Comparison of ENCODE assay signal across 20 cellular contexts in the genomic region with DNA sequence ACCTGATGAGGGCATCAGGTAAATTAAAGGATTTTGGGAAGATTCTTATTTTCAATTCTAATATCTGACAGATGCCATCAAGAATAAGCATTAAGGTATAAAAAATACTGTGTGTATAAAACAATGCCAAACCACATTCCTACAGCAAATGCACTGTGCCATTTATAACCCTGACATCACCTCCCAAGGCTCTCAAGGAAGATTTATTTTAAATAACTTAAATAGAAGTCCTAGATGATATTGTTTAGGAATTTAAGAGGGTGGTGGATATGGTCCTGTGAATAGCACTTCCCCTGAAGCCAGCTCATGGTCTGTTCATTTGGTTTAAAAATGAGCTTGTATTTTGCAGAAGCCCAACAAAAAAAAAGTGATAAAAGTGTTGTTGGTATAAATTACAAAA. TPM values are rescaled to one million over a fixed set of nuclear protein-coding genes. Genes with fewer than 3 reads are reported as not detected.
A peak's percentile ranks its signal among the peaks of the same experiment; 100 is the strongest.
DNase-seq lines count a peak whose midpoint lies in the region; ATAC-seq and TF ChIP-seq lines count a peak whose summit lies in the region.
"Had no signal": no experiment of that assay in that cellular context is flagged by ENCODE, and none has a peak within 500 bp of the region (broad histone marks: within the 10 kb centered on the region; RNA-seq: fewer than 3 reads in every experiment).

No MANE protein-coding gene starts in this region.

- no peaks in the 10 kb centered on the region for H3K9me3 ChIP-seq in H9 (ENCODE audit: control insufficient read depth, low read depth, low read length)
- H3K9me3 ChIP-seq: BE2C, neutrophil had no signal

- TF ChIP-seq CTCF in astrocyte of the cerebellum (IDR thresholded peaks at IDR 0.05; ENCODE audit: low read depth, low read length, missing control alignments) (no peak), glutamatergic neuron (IDR thresholded peaks at IDR 0.05; ENCODE audit: partially characterized antibody, unreplicated experiment) (no peak), H9 (conservative IDR thresholded peaks at IDR 0.05) (no peak)

- no peak overlapping the region for H3K23ac ChIP-seq in H9 (ENCODE audit: insufficient read length, low read depth, low read length)

- H3K14ac ChIP-seq in H9 (ENCODE audit: insufficient read depth, low read length), result no peak overlapping the region

- H2BK120ac ChIP-seq in H9 (ENCODE audit: low read depth, low read length, poor library complexity, severe bottlenecking), result no peak overlapping the region

- no peak overlapping the region for H2BK5ac ChIP-seq in H9 (ENCODE audit: insufficient read length, low read length)

- no peak overlapping the region for H3K9ac ChIP-seq in H9 (ENCODE audit: extremely low read depth, insufficient read length, low read length)

- H3K56ac ChIP-seq in H9 (ENCODE audit: insufficient read length, low read depth, low read length), result no peak overlapping the region

- in situ Hi-C loops in astrocyte of the cerebellum (cut with HindIII; ENCODE audit: low sequenced_read_pairs), result no loop called here

- no peak for ATAC-seq in stimulated activated effector memory CD8-positive, alpha-beta T cell treated with anti-CD3 and anti-CD28 coated beads, Interleukin-12 subunit alpha, Interleukin-12 subunit beta, amount 100 ng/mL, for 72 hours

- H3K36me3 Mint-ChIP-seq in glutamatergic neuron (ENCODE audit: unreplicated experiment) (peaks cover 10% of the 10 kb centered on the region), H9 (ENCODE audit: insufficient read depth in 1 of 3, low read depth in 3 of 3) (peaks cover 21 to 62% (median 52%) of the 10 kb centered on the region in 3 experiments)
- peaks cover 68% of the 10 kb centered on the region for H3K36me3 Mint-ChIP-seq in stimulated activated effector memory CD8-positive, alpha-beta T cell treated with anti-CD3 and anti-CD28 coated beads, Interleukin-12 subunit alpha, Interleukin-12 subunit beta, amount 100 ng/mL, for 72 hours

- H3K79me1 ChIP-seq in H9 (ENCODE audit: insufficient read depth, low read depth, low read length, poor library complexity, severe bottlenecking), result no peaks in the 10 kb centered on the region

- H3K4me3 Mint-ChIP-seq in glutamatergic neuron (ENCODE audit: unreplicated experiment) (no peak overlapping the region), H9 (no peak overlapping the region)
- no peak overlapping the region for H3K4me3 Mint-ChIP-seq in stimulated activated effector memory CD8-positive, alpha-beta T cell treated with anti-CD3 and anti-CD28 coated beads, Interleukin-12 subunit alpha, Interleukin-12 subunit beta, amount 100 ng/mL, for 72 hours
- H3K4me3 Mint-ChIP-seq: stimulated activated naive CD8-positive, alpha-beta T cell treated with anti-CD3 and anti-CD28 coated beads, Interleukin-15, Interleukin-2, amounts not matched to agents 100 ng/mL and 50 ng/mL, for 24 hours had no signal

- no peak overlapping the region for H4K91ac ChIP-seq in H9 (ENCODE audit: insufficient read length, low read depth, low read length)

- no peak overlapping the region for H4K8ac ChIP-seq in H9 (replicated peaks; ENCODE audit: insufficient read length, low read depth, low read length)

- no peak overlapping the region for H2AK5ac ChIP-seq in H9 (ENCODE audit: insufficient read length, low read length)

- no peak overlapping the region for H3K27ac ChIP-seq in H9 (ENCODE audit: insufficient read length, low read depth, low read length)
- H3K27ac ChIP-seq: HL-60, neutrophil had no signal

- no peak overlapping the region for H3K4me3 ChIP-seq in astrocyte of the cerebellum (ENCODE audit: low read depth, low read length)

- H3K4me2 ChIP-seq in H9 (ENCODE audit: insufficient read depth, insufficient read length, low read length), result no peak overlapping the region

- H2AFZ ChIP-seq in H9 (ENCODE audit: low read length), result no peak overlapping the region

- H2BK15ac ChIP-seq in H9 (ENCODE audit: low read depth, low read length), result no peak overlapping the region

- no peaks in the 10 kb centered on the region for H3K79me2 ChIP-seq in H9 (ENCODE audit: insufficient read depth, low read length)

- peaks cover 8% of the 10 kb centered on the region for H3K4me1 Mint-ChIP-seq in glutamatergic neuron (ENCODE audit: low read depth, unreplicated experiment)
- H3K4me1 Mint-ChIP-seq in stimulated activated effector memory CD8-positive, alpha-beta T cell treated with anti-CD3 and anti-CD28 coated beads, Interleukin-12 subunit alpha, Interleukin-12 subunit beta, amount 100 ng/mL, for 72 hours, result no peaks in the 10 kb centered on the region
- 0 out of 4 replicates have a peak, but pooled peaks cover 0 to 2% of the 10 kb centered on the region in 2 experiments for H3K4me1 Mint-ChIP-seq in H9

- no peak overlapping the region for H2BK20ac ChIP-seq in H9 (ENCODE audit: low read depth, low read length, poor library complexity, severe bottlenecking)

- H3K27me3 ChIP-seq in H9 (ENCODE audit: insufficient read depth, low read length), result no peaks in the 10 kb centered on the region
- H3K27me3 ChIP-seq: BE2C, neutrophil had no signal

- H3K27me3 Mint-ChIP-seq in glutamatergic neuron (ENCODE audit: unreplicated experiment) (peaks cover 9% of the 10 kb centered on the region), H9 (ENCODE audit: low read depth) (no peaks in the 10 kb centered on the region)
- H3K27me3 Mint-ChIP-seq: stimulated activated naive CD8-positive, alpha-beta T cell treated with anti-CD3 and anti-CD28 coated beads, Interleukin-15, Interleukin-2, amounts not matched to agents 100 ng/mL and 50 ng/mL, for 24 hours had no signal

- no peaks in the 10 kb centered on the region for H4K20me1 ChIP-seq in H9 (ENCODE audit: control insufficient read depth, insufficient read depth, insufficient read length)

- no peaks in the 10 kb centered on the region for H3K23me2 ChIP-seq in H9 (ENCODE audit: insufficient read length, low read depth, low read length, poor library complexity, severe bottlenecking)

- no peaks in the 10 kb centered on the region for H3K4me1 ChIP-seq in H9 (ENCODE audit: insufficient read depth, low read length)

- H2BK12ac ChIP-seq in H9 (ENCODE audit: insufficient read length, low read depth, low read length), result no peak overlapping the region

- no peak overlapping the region for H4K5ac ChIP-seq in H9 (ENCODE audit: insufficient read length, low read depth, low read length)

- H3T11ph ChIP-seq in H9 (ENCODE audit: low read length), result no peak overlapping the region

- H3K27ac Mint-ChIP-seq in glutamatergic neuron (ENCODE audit: unreplicated experiment) (peak overlapping the region; percentile 22), H9 (no peak overlapping the region)
- H3K27ac Mint-ChIP-seq in stimulated activated effector memory CD8-positive, alpha-beta T cell treated with anti-CD3 and anti-CD28 coated beads, Interleukin-12 subunit alpha, Interleukin-12 subunit beta, amount 100 ng/mL, for 72 hours, result peak overlapping the region; percentile 83
- H3K27ac Mint-ChIP-seq: stimulated activated naive CD8-positive, alpha-beta T cell treated with anti-CD3 and anti-CD28 coated beads, Interleukin-15, Interleukin-2, amounts not matched to agents 100 ng/mL and 50 ng/mL, for 24 hours had no signal

- no peak overlapping the region for H3K18ac ChIP-seq in H9 (ENCODE audit: insufficient read length, low read depth, low read length)

- peaks cover 10% of the 10 kb centered on the region for H3K9me3 Mint-ChIP-seq in glutamatergic neuron (ENCODE audit: unreplicated experiment)
- H3K9me3 Mint-ChIP-seq in stimulated activated effector memory CD8-positive, alpha-beta T cell treated with anti-CD3 and anti-CD28 coated beads, Interleukin-12 subunit alpha, Interleukin-12 subunit beta, amount 100 ng/mL, for 72 hours, result no peaks in the 10 kb centered on the region
- H3K9me3 Mint-ChIP-seq in H9, result no peaks in the 10 kb centered on the region
- H3K9me3 Mint-ChIP-seq: stimulated activated naive CD8-positive, alpha-beta T cell treated with anti-CD3 and anti-CD28 coated beads, Interleukin-15, Interleukin-2, amounts not matched to agents 100 ng/mL and 50 ng/mL, for 24 hours had no signal

- no peak overlapping the region for H3K4ac ChIP-seq in H9 (ENCODE audit: low read depth, low read length)

- DNase-seq in ELR (ENCODE audit: low read depth), result peak; percentile 19
- DNase-seq in astrocyte of the cerebellum (ENCODE audit: low read depth), result peak; percentile 5
- no peak for DNase-seq in glutamatergic neuron
- DNase-seq in stimulated activated effector memory CD8-positive, alpha-beta T cell treated with anti-CD3 and anti-CD28 coated beads, Interleukin-12 subunit alpha, Interleukin-12 subunit beta, amount 100 ng/mL, for 72 hours (ENCODE audit: low spot score in 2 of 2), result no peak
- no peak for DNase-seq in NCI-H526 (lab: John Stamatoyannopoulos, UW)
- DNase-seq in NCI-H2081 (lab: John Stamatoyannopoulos, UW), result no peak
- DNase-seq in H9, result no peak
- DNase-seq in effector CD8-positive, alpha-beta T cell (lab: John Stamatoyannopoulos, UW), result no peak
- DNase-seq: activated CD4-positive, alpha-beta T cell treated with anti-CD3 and anti-CD28 coated beads for 4 hours; activated CD8-positive, alpha-beta memory T cell treated with anti-CD3 and anti-CD28 coated beads, Interleukin-2, amount 50 U/mL, for 48 hours; activated naive CD4-positive, alpha-beta T cell; islet precursor cell; NCI-H1436; NCI-H226; SHP77 treated with DMSO at 0.1 percent for 48 hours; T1000 had no signal

RNA-seq across cellular contexts. Expression of gene PPIL2, which starts 32.1 kb away (rescaled TPM):
- total RNA-seq in glutamatergic neuron (ENCODE audit: unreplicated experiment) (61.6 TPM), H9 (2021) (35.5 and 35.9 TPM in 2 replicates)

RNA-seq across cellular contexts. Expression of gene YPEL1, which starts 37.7 kb away (rescaled TPM):
- total RNA-seq in glutamatergic neuron (ENCODE audit: unreplicated experiment) (71.2 TPM), H9 (2021) (5.4 and 8.1 TPM in 2 replicates)

RNA-seq across cellular contexts. Expression of gene SDF2L1, which starts 55.8 kb away (rescaled TPM):
- 24.0 TPM for total RNA-seq in glutamatergic neuron (ENCODE audit: unreplicated experiment)
- total RNA-seq in H9 (2021), result 36.0 TPM in 2 replicates

Comparison
In these comparisons a context has a peak if more than half of its experiments do, and no peak if none do; other contexts are left out.
1. DNase-seq: peak in ELR (single experiment) and astrocyte of the cerebellum (single experiment); none in glutamatergic neuron (single experiment), stimulated activated effector memory CD8-positive, alpha-beta T cell treated with anti-CD3 and anti-CD28 coated beads, Interleukin-12 subunit alpha, Interleukin-12 subunit beta, amount 100 ng/mL, for 72 hours (0 of 2), NCI-H526 (0 of 2), NCI-H2081 (0 of 2), H9 (single experiment) and effector CD8-positive, alpha-beta T cell (single experiment).
2. H3K27ac Mint-ChIP-seq: peak in glutamatergic neuron (single experiment) and stimulated activated effector memory CD8-positive, alpha-beta T cell treated with anti-CD3 and anti-CD28 coated beads, Interleukin-12 subunit alpha, Interleukin-12 subunit beta, amount 100 ng/mL, for 72 hours (single experiment); none in H9 (0 of 3).